ENCODE assay signal across 2 cellular contexts in the genomic region with DNA sequence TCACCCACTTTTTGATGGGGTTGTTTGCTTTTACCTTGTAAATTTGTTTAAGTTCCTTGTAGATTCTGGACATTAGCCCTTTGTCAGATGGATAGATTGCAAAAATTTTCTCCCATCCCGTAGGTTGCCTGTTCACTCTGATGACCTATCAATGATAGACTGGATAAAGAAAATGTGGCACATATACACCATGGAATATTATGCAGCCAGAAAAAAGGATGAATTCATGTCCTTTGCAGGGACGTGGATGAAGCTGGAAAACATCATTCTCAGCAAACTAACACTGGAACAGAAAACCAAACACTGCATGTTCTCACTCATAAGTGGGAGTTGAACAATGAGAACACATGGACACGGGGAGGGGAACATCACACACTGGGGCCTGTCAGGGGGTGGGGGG. TPM values are rescaled to one million over a fixed set of nuclear protein-coding genes. Genes with fewer than 3 reads are reported as not detected.
"Had no signal": no experiment of that assay in that cellular context is flagged by ENCODE, and none has a peak within 500 bp of the region (broad histone marks: within the 10 kb centered on the region; RNA-seq: fewer than 3 reads in every experiment).

No MANE protein-coding gene starts in this region.

RNA-seq across cellular contexts. Expression of a gene that starts 44.8 kb away (rescaled TPM):
- total RNA-seq: G401, GM12878 had no signal
